ENCODE assay signal across 1 cellular context in the genomic region with DNA sequence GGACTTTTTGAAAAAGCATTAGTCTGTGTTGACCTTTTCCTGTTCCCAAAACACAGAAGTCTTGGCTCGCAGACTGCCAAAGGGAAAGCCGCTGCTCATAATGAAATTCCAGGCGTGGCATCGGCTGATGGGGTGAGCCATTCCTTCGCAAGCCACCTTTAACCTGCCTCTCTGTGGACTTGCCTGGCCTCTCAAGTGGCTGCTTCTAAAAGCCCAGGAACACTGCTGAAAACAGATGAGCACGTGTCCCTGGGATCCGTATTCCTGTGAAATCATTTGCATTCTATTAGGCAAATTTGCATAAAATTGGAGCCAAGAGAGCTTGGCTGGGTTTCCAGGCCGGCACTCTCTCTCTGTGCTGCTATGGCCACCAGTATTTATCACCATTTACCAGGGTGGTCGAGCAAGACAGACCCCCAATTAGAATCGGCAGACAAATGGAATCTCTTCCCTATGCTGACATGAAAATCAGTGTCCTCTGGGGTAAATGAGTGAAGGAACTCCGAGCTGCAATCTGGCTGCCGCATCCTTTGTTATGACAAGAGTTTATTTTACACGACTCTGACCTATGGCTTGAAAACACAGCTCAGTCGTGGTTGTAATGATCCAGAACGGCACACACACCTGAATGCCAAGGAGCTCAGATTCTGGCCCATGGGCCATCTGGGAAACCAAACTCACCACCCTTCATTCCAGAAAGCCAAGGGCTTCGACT.
TF ChIP-seq lines count a peak whose summit lies in the region.

No MANE protein-coding gene starts in this region.

TF ChIP-seq in H1, 55 proteins besides CTCF, POLR2A, EP300 and RAD21:
- TF ChIP-seq CHD1 (IDR thresholded peaks at IDR 0.05; ENCODE audit: low read depth, low read length) (no peak), CTBP2 (IDR thresholded peaks at IDR 0.05; ENCODE audit: borderline replicate concordance, insufficient read depth, insufficient read length, low read length) (no peak), CBX8 (IDR thresholded peaks at IDR 0.05; ENCODE audit: borderline replicate concordance, low read depth, low read length) (no peak), GABPA (IDR thresholded peaks at IDR 0.05; ENCODE audit: borderline replicate concordance, insufficient read depth, low read length) (no peak), SUZ12 (IDR thresholded peaks at IDR 0.05; ENCODE audit: low read length) (no peak), RBBP5 (IDR thresholded peaks at IDR 0.05; ENCODE audit: borderline replicate concordance, low read depth, low read length) (no peak), YY1 (IDR thresholded peaks at IDR 0.05; ENCODE audit: low read depth, low read length) (no peak), HDAC6 (IDR thresholded peaks at IDR 0.05; ENCODE audit: low read depth, low read length) (no peak), BCL11A (IDR thresholded peaks at IDR 0.05; ENCODE audit: low read depth in 2 of 2, low read length in 2 of 2) (no peak), TCF12 (IDR thresholded peaks at IDR 0.05; ENCODE audit: low read depth, low read length) (no peak), TAF7 (optimal IDR thresholded peaks at IDR 0.05; ENCODE audit: borderline replicate concordance, low read depth, low read length) (no peak), CEBPB (IDR thresholded peaks at IDR 0.05; ENCODE audit: low read depth, low read length) (no peak), RFX5 (IDR thresholded peaks at IDR 0.05; ENCODE audit: borderline replicate concordance, low read depth, low read length) (no peak), NANOG (IDR thresholded peaks at IDR 0.05; ENCODE audit: insufficient read depth, low read depth, low read length, poor library complexity, severe bottlenecking) (no peak), HDAC2 (IDR thresholded peaks at IDR 0.05; ENCODE audit: borderline replicate concordance in 1 of 2, low read depth in 2 of 2, low read length in 2 of 2) (no peak), RXRA (IDR thresholded peaks at IDR 0.05; ENCODE audit: insufficient read depth, low read depth, low read length) (no peak), TAF1 (IDR thresholded peaks at IDR 0.05; ENCODE audit: low read depth, low read length) (no peak), RNF2 (IDR thresholded peaks at IDR 0.05; ENCODE audit: borderline replicate concordance, low read depth, low read length, missing control alignments, poor library complexity, severe bottlenecking) (no peak)
- TF ChIP-seq, protein P1, sequence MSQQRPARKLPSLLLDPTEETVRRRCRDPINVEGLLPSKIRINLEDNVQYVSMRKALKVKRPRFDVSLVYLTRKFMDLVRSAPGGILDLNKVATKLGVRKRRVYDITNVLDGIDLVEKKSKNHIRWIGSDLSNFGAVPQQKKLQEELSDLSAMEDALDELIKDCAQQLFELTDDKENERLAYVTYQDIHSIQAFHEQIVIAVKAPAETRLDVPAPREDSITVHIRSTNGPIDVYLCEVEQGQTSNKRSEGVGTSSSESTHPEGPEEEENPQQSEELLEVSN (IDR thresholded peaks at IDR 0.05), result no peak
- TF ChIP-seq, protein P2, sequence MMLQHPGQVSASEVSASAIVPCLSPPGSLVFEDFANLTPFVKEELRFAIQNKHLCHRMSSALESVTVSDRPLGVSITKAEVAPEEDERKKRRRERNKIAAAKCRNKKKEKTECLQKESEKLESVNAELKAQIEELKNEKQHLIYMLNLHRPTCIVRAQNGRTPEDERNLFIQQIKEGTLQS (IDR thresholded peaks at IDR 0.05; ENCODE audit: insufficient read depth, low read depth, low read length), result no peak
TF ChIP-seq in H1: peak in this region for 0.
